16 cellular contexts compared by ENCODE assay signal in the genomic region with DNA sequence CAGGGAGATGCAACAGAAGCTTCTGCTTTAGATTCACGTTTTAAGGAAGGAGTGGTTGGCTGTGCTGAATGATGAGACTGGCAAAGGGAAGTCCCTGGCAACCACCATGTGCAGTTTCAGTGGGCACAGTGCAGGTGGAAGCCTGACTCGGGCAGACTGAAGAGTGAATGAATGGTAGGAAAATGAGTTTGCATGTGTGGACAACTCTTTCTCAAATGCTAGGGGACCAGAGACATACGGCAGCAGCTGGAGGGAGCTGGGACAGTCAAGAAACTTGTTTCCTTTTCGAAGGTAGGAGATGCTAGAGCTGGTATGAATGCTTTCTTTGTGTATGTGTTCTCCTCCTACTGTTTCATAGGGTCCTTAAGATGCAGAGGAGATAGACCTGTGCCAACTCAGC.
DNase-seq lines count a peak whose midpoint lies in the region; ATAC-seq lines count a peak whose summit lies in the region.
"Had no signal": no experiment of that assay in that cellular context is flagged by ENCODE, and none has a peak within 500 bp of the region (broad histone marks: within the 10 kb centered on the region; RNA-seq: fewer than 3 reads in every experiment).

No MANE protein-coding gene starts in this region.

- no peak overlapping the region for H3K4me3 Mint-ChIP-seq in memory B cell
- H3K4me3 Mint-ChIP-seq: activated CD4-positive, alpha-beta T cell treated with anti-CD3 and anti-CD28 coated beads, Interleukin-2, amount 10 ng/mL, durations not matched to agents 24 days and 14 days; CD4-positive, alpha-beta memory T cell had no signal

- peaks cover 8% of the 10 kb centered on the region for H3K4me1 Mint-ChIP-seq in memory B cell

- H3K27me3 Mint-ChIP-seq in memory B cell, result no peaks in the 10 kb centered on the region

- H3K36me3 ChIP-seq in BLaER1, result no peaks in the 10 kb centered on the region

- no peaks in the 10 kb centered on the region for H3K9me3 Mint-ChIP-seq in memory B cell
- H3K9me3 Mint-ChIP-seq: activated CD4-positive, alpha-beta T cell treated with anti-CD3 and anti-CD28 coated beads, Interleukin-2, amount 10 ng/mL, durations not matched to agents 24 days and 14 days; CD4-positive, alpha-beta memory T cell; nephron had no signal

- peaks cover 29% of the 10 kb centered on the region for H3K4me1 ChIP-seq in BLaER1

- no peak overlapping the region for H3K27ac ChIP-seq in BLaER1

- peak overlapping the region; percentile 31; the same call in 1 of the 2 replicates for H3K4me2 ChIP-seq in BLaER1

- H3K4me3 ChIP-seq in BLaER1, result no peak overlapping the region

- no peaks in the 10 kb centered on the region for H3K36me3 Mint-ChIP-seq in memory B cell
- H3K36me3 Mint-ChIP-seq: CD4-positive, alpha-beta memory T cell had no signal

- no peaks in the 10 kb centered on the region for H3K27me3 ChIP-seq in BLaER1

- 0 out of 2 replicates have a peak, but pooled peaks cover 6% of the 10 kb centered on the region for H4K20me1 ChIP-seq in BLaER1

- DNase-seq in MV-4-11 (lab: John Stamatoyannopoulos, UW), result peak; percentile 32
- DNase-seq in memory B cell (ENCODE audit: low spot score in 2 of 2), result no peak
- no peak for DNase-seq in SIG-M5 treated with dmso at 0.1 percent for 504 hours (lab: John Stamatoyannopoulos, UW; ENCODE audit: unreplicated experiment)
- no peak for DNase-seq in AG20443 (ENCODE audit: low spot score)
- no peak for DNase-seq in islet precursor cell
- DNase-seq: activated CD4-positive, alpha-beta T cell treated with anti-CD3 and anti-CD28 coated beads, Interleukin-2, amount 10 ng/mL, durations not matched to agents 24 days and 14 days; amniotic stem cell; CD4-positive, alpha-beta memory T cell; erythroblast; foreskin melanocyte; NCI-H1694; NCI-H226; stimulated activated CD8-positive, alpha-beta memory T cell treated with anti-CD3 and anti-CD28 coated beads, Interleukin-4, amount 100 ng/mL, for 48 hours had no signal

- peak; percentile 88 for ATAC-seq in GM18907 (IDR thresholded peaks at IDR 0.05; ENCODE audit: unreplicated experiment)
- peak; percentile 82 for ATAC-seq in memory B cell (ENCODE audit: low read depth)

- H3K27ac Mint-ChIP-seq in memory B cell, result no peak overlapping the region
- H3K27ac Mint-ChIP-seq: activated CD4-positive, alpha-beta T cell treated with anti-CD3 and anti-CD28 coated beads, Interleukin-2, amount 10 ng/mL, durations not matched to agents 24 days and 14 days; CD4-positive, alpha-beta memory T cell; nephron had no signal

- no peak overlapping the region for H3K9ac ChIP-seq in BLaER1

- no peaks in the 10 kb centered on the region for H3K9me3 ChIP-seq in BLaER1
